ENCODE assay signal across 1 cellular context in the genomic region with DNA sequence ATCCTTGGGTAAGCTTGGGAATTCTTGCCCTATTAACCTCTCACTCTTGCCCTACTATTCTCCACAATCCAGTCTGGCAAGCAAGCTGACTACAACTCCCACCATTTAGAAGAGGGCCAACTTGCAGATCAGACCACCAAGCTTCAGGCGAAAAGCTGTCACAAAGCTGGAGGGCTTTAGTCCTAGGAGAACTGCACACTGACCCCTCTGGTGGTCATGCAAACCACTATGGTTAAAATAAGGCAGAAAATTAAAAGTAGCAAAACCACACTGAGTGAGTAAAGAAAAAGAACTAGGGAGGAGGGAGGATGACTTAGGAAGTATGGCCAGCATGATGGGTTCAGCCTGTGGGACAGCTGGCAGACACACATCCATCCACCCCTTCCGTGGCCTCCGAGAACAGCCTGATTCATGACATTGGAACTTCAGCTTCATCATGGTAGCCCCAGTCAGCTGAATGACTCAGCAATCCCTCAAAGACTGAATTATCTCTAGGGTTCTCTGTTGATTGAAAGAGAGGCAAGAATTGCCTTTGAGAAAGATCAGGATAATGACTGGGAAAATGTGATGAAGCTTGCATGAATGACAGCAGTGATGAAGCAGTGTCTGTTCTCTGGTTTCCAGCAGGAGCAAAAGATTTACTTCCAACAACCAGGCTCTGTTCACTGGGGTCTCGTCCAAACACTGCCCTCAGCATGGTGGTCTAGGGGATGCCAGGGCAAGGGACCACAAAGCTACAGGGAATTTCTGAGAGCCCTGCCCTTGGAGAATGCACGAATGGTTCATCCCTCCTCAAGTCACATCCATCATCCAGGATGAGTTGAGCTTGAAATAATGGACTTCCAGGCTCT.
A peak's percentile ranks its signal among the peaks of the same experiment; 100 is the strongest.
TF ChIP-seq lines count a peak whose summit lies in the region.

No MANE protein-coding gene starts in this region.

TF ChIP-seq in HepG2, 621 proteins besides CTCF, POLR2A, EP300 and RAD21 (continued from another document and continues in another):
- TF ChIP-seq, protein P1, sequence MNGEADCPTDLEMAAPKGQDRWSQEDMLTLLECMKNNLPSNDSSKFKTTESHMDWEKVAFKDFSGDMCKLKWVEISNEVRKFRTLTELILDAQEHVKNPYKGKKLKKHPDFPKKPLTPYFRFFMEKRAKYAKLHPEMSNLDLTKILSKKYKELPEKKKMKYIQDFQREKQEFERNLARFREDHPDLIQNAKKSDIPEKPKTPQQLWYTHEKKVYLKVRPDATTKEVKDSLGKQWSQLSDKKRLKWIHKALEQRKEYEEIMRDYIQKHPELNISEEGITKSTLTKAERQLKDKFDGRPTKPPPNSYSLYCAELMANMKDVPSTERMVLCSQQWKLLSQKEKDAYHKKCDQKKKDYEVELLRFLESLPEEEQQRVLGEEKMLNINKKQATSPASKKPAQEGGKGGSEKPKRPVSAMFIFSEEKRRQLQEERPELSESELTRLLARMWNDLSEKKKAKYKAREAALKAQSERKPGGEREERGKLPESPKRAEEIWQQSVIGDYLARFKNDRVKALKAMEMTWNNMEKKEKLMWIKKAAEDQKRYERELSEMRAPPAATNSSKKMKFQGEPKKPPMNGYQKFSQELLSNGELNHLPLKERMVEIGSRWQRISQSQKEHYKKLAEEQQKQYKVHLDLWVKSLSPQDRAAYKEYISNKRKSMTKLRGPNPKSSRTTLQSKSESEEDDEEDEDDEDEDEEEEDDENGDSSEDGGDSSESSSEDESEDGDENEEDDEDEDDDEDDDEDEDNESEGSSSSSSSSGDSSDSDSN (CRISPR knock-in tag; IDR thresholded peaks at IDR 0.05) = 0 out of 2 replicates have a peak, but pooled peaks have one; percentile 23
- peak; percentile 98 for TF ChIP-seq FOSL2 (CRISPR knock-in tag; IDR thresholded peaks at IDR 0.05)
- TF ChIP-seq, protein P2, sequence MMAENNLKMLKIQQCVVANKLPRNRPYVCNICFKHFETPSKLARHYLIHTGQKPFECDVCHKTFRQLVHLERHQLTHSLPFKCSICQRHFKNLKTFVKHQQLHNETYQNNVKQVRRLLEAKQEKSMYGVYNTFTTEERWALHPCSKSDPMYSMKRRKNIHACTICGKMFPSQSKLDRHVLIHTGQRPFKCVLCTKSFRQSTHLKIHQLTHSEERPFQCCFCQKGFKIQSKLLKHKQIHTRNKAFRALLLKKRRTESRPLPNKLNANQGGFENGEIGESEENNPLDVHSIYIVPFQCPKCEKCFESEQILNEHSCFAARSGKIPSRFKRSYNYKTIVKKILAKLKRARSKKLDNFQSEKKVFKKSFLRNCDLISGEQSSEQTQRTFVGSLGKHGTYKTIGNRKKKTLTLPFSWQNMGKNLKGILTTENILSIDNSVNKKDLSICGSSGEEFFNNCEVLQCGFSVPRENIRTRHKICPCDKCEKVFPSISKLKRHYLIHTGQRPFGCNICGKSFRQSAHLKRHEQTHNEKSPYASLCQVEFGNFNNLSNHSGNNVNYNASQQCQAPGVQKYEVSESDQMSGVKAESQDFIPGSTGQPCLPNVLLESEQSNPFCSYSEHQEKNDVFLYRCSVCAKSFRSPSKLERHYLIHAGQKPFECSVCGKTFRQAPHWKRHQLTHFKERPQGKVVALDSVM (CRISPR knock-in tag; IDR thresholded peaks at IDR 0.05) = 0 out of 2 replicates have a peak, but pooled peaks have one; percentile 28
- no peak for TF ChIP-seq HDAC6 (IDR thresholded peaks at IDR 0.05; ENCODE audit: low read depth, low read length)
- no peak for TF ChIP-seq U2AF2 (IDR thresholded peaks at IDR 0.05; ENCODE audit: low read depth, low read length)
- no peak for TF ChIP-seq CSRNP2 (CRISPR knock-in tag; conservative IDR thresholded peaks at IDR 0.05; ENCODE audit: low read depth)
- peak; percentile 46; the same call in 1 of the 2 replicates for TF ChIP-seq GATAD2A (CRISPR knock-in tag; IDR thresholded peaks at IDR 0.05)
- TF ChIP-seq, protein P3, sequence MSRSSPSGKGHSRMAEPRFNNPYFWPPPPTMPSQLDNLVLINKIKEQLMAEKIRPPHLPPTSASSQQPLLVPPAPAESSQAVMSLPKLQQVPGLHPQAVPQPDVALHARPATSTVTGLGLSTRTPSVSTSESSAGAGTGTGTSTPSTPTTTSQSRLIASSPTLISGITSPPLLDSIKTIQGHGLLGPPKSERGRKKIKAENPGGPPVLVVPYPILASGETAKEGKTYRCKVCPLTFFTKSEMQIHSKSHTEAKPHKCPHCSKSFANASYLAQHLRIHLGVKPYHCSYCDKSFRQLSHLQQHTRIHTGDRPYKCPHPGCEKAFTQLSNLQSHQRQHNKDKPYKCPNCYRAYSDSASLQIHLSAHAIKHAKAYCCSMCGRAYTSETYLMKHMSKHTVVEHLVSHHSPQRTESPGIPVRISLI (CRISPR knock-in tag; IDR thresholded peaks at IDR 0.05; ENCODE audit: borderline replicate concordance) = no peak
- TF ChIP-seq, protein P4, sequence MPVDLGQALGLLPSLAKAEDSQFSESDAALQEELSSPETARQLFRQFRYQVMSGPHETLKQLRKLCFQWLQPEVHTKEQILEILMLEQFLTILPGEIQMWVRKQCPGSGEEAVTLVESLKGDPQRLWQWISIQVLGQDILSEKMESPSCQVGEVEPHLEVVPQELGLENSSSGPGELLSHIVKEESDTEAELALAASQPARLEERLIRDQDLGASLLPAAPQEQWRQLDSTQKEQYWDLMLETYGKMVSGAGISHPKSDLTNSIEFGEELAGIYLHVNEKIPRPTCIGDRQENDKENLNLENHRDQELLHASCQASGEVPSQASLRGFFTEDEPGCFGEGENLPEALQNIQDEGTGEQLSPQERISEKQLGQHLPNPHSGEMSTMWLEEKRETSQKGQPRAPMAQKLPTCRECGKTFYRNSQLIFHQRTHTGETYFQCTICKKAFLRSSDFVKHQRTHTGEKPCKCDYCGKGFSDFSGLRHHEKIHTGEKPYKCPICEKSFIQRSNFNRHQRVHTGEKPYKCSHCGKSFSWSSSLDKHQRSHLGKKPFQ (CRISPR knock-in tag; IDR thresholded peaks at IDR 0.05; ENCODE audit: insufficient replicate concordance) = no peak
- no peak for TF ChIP-seq MEIS1 (CRISPR knock-in tag; IDR thresholded peaks at IDR 0.05; ENCODE audit: borderline replicate concordance)
- TF ChIP-seq ZNF841 (CRISPR knock-in tag; IDR thresholded peaks at IDR 0.05; ENCODE audit: borderline replicate concordance) = no peak
- TF ChIP-seq ZNF142 (CRISPR knock-in tag; IDR thresholded peaks at IDR 0.05) = no peak
- TF ChIP-seq ZNF572 (CRISPR knock-in tag; IDR thresholded peaks at IDR 0.05) = no peak
- TF ChIP-seq EED (CRISPR knock-in tag; IDR thresholded peaks at IDR 0.05) = no peak
- TF ChIP-seq MED1 (CRISPR knock-in tag; IDR thresholded peaks at IDR 0.05) = peak; percentile 31; the same call in 1 of the 2 replicates
- no peak for TF ChIP-seq THAP7 (CRISPR knock-in tag; IDR thresholded peaks at IDR 0.05)
- TF ChIP-seq ZNF263 (CRISPR knock-in tag; IDR thresholded peaks at IDR 0.05) = peak; percentile 50; the same call in 1 of the 2 replicates
- TF ChIP-seq NFE2 (CRISPR knock-in tag; IDR thresholded peaks at IDR 0.05) = peak; percentile 95
- TF ChIP-seq TEAD2 (CRISPR knock-in tag; IDR thresholded peaks at IDR 0.05) = no peak
- TF ChIP-seq MIXL1 (CRISPR knock-in tag; IDR thresholded peaks at IDR 0.05) = no peak
- TF ChIP-seq CREB1 (IDR thresholded peaks at IDR 0.05) = no peak
- TF ChIP-seq CREB1 (CRISPR knock-in tag; IDR thresholded peaks at IDR 0.05) = no peak
- no peak for TF ChIP-seq TARDBP (CRISPR knock-in tag; IDR thresholded peaks at IDR 0.05)
- TF ChIP-seq JUN (CRISPR knock-in tag; IDR thresholded peaks at IDR 0.05) = peak; percentile 68; the same call in 1 of the 2 replicates
- no peak for TF ChIP-seq ZNF431 (CRISPR knock-in tag; IDR thresholded peaks at IDR 0.05; ENCODE audit: borderline replicate concordance, low read depth)
- 0 out of 2 replicates have a peak, but pooled peaks have one; percentile 34 for TF ChIP-seq RARA (CRISPR knock-in tag; IDR thresholded peaks at IDR 0.05)
- TF ChIP-seq, protein P5, sequence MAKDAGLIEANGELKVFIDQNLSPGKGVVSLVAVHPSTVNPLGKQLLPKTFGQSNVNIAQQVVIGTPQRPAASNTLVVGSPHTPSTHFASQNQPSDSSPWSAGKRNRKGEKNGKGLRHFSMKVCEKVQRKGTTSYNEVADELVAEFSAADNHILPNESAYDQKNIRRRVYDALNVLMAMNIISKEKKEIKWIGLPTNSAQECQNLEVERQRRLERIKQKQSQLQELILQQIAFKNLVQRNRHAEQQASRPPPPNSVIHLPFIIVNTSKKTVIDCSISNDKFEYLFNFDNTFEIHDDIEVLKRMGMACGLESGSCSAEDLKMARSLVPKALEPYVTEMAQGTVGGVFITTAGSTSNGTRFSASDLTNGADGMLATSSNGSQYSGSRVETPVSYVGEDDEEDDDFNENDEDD (CRISPR knock-in tag; IDR thresholded peaks at IDR 0.05; ENCODE audit: borderline replicate concordance) = no peak
- TF ChIP-seq ZNF253 (CRISPR knock-in tag; IDR thresholded peaks at IDR 0.05; ENCODE audit: borderline replicate concordance) = no peak
- no peak for TF ChIP-seq SP1 (IDR thresholded peaks at IDR 0.05)
- no peak for TF ChIP-seq SP1 (CRISPR knock-in tag; IDR thresholded peaks at IDR 0.05)
- TF ChIP-seq ZNF784 (CRISPR knock-in tag; IDR thresholded peaks at IDR 0.05; ENCODE audit: borderline replicate concordance) = no peak
- no peak for TF ChIP-seq ZNF605 (CRISPR knock-in tag; IDR thresholded peaks at IDR 0.05)
- no peak for TF ChIP-seq GPN1 (CRISPR knock-in tag; IDR thresholded peaks at IDR 0.05; ENCODE audit: borderline replicate concordance)
- TF ChIP-seq, protein P6, sequence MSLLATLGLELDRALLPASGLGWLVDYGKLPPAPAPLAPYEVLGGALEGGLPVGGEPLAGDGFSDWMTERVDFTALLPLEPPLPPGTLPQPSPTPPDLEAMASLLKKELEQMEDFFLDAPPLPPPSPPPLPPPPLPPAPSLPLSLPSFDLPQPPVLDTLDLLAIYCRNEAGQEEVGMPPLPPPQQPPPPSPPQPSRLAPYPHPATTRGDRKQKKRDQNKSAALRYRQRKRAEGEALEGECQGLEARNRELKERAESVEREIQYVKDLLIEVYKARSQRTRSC (CRISPR knock-in tag; IDR thresholded peaks at IDR 0.05; ENCODE audit: low read depth) = 0 out of 2 replicates have a peak, but pooled peaks have one; percentile 30
- TF ChIP-seq NR3C1 (CRISPR knock-in tag; IDR thresholded peaks at IDR 0.05) = no peak
